12 cellular contexts compared by ENCODE assay signal in genomic region chr19:10462042-10462441, GRCh38. TPM values are rescaled to one million over a fixed set of nuclear protein-coding genes. Genes with fewer than 3 reads are reported as not detected.
A peak's percentile ranks its signal among the peaks of the same experiment; 100 is the strongest.
DNase-seq lines count a peak whose midpoint lies in the region; ATAC-seq and TF ChIP-seq lines count a peak whose summit lies in the region.
"Not testable (repeated sequence)": the region's sequence is repeated elsewhere in the genome, so short reads cannot be mapped to it uniquely, and the experiment has no call there.
"Had no signal": no experiment of that assay in that cellular context is flagged by ENCODE, and none has a peak within 500 bp of the region (broad histone marks: within the 10 kb centered on the region; RNA-seq: fewer than 3 reads in every experiment).

No MANE protein-coding gene starts in this region.

- not testable (repeated sequence) for BruUV-seq in PC-3 (replicated peaks; lab: Mats Ljungman, UMichigan)

- not testable (repeated sequence) for H3K9ac ChIP-seq in BLaER1; PC-3 (ENCODE audit: low read length)

- DNase-seq in H7; PC-3; activated T-cell treated with anti-CD3 and anti-CD28 coated beads, Interleukin-2, amount 50 U/mL, for 72 hours; central memory CD8-positive, alpha-beta T cell (ENCODE audit: low spot score in 2 of 2); hepatocyte (ENCODE audit: low spot score); naive thymus-derived CD4-positive, alpha-beta T cell; gastrocnemius medialis: not testable (repeated sequence)

- not testable (repeated sequence) for H3K9me3 Mint-ChIP-seq in activated T-cell treated with anti-CD3 and anti-CD28 coated beads, Interleukin-2, amount 50 U/mL, for 72 hours; central memory CD8-positive, alpha-beta T cell; naive thymus-derived CD4-positive, alpha-beta T cell

- not testable (repeated sequence) for H3K4me3 ChIP-seq in BLaER1; PC-3 (ENCODE audit: low read length); hepatocyte; naive thymus-derived CD4-positive, alpha-beta T cell (ENCODE audit: low read length); gastrocnemius medialis
- peak overlapping the region; percentile 65 for H3K4me3 ChIP-seq in H7 (ENCODE audit: insufficient read depth, low read depth, low read length)

- in situ Hi-C loops in gastrocnemius medialis (cut with MboI; ENCODE audit: low sequenced_read_pairs in 4 of 4): not testable (repeated sequence)

- H3K4me2 ChIP-seq in BLaER1 (peak overlapping the region; percentile 80), PC-3 (ENCODE audit: low read length) (peak overlapping the region; percentile 74), hepatocyte (peak overlapping the region; percentile 86)

- TF ChIP-seq CTCF in PC-3 (conservative IDR thresholded peaks at IDR 0.05; ENCODE audit: low read depth, low read length); hepatocyte (IDR thresholded peaks at IDR 0.05; ENCODE audit: poor library complexity); gastrocnemius medialis (IDR thresholded peaks at IDR 0.05 in 4 of 5, conservative IDR thresholded peaks at IDR 0.05 in 1 of 5): not testable (repeated sequence)

- intact Hi-C loops in PC-3 (cut with micrococcal nuclease); naive thymus-derived CD4-positive, alpha-beta T cell (cut with micrococcal nuclease); gastrocnemius medialis (cut with DNase I; ENCODE audit: low total_unique reads): not testable (repeated sequence)

- POLR2A ChIA-PET in PC-3 (lab: Charles Lee; ENCODE audit: unreplicated experiment): interaction anchor here (0.7 kb wide), 1 partner anchor 48 kb away, joined by 3 read pairs; no protein-coding TSS in a partner anchor
- POLR2A ChIA-PET in naive thymus-derived CD4-positive, alpha-beta T cell (lab: Charles Lee): interaction anchor here (0.6 kb wide), 1 partner anchor 340 kb away, joined by 3 read pairs; no protein-coding TSS in a partner anchor

- ATAC-seq in PC-3; activated T-cell treated with anti-CD3 and anti-CD28 coated beads, Interleukin-2, amount 50 U/mL, for 72 hours (replicated peaks in 1 of 2); central memory CD8-positive, alpha-beta T cell (replicated peaks; ENCODE audit: extremely low read depth, poor library complexity, severe bottlenecking); naive thymus-derived CD4-positive, alpha-beta T cell; gastrocnemius medialis: not testable (repeated sequence)

- H3K27me3 Mint-ChIP-seq in activated T-cell treated with anti-CD3 and anti-CD28 coated beads, Interleukin-2, amount 50 U/mL, for 72 hours (ENCODE audit: low read depth): peaks cover 10% of the 10 kb centered on the region
- not testable (repeated sequence) for H3K27me3 Mint-ChIP-seq in central memory CD8-positive, alpha-beta T cell; naive thymus-derived CD4-positive, alpha-beta T cell

- not testable (repeated sequence) for H3K27ac ChIP-seq in BLaER1; PC-3 (ENCODE audit: low read length); hepatocyte; naive thymus-derived CD4-positive, alpha-beta T cell (ENCODE audit: low read depth, low read length)
- H3K27ac ChIP-seq in gastrocnemius medialis: peak overlapping the region; percentile 54 to 79 (median 78)

- not testable (repeated sequence) for H3K36me3 Mint-ChIP-seq in activated T-cell treated with anti-CD3 and anti-CD28 coated beads, Interleukin-2, amount 50 U/mL, for 72 hours (ENCODE audit: insufficient read depth in 2 of 2); central memory CD8-positive, alpha-beta T cell (ENCODE audit: insufficient read depth)
- peaks cover 0 to 23% (median 0%) of the 10 kb centered on the region in 5 donors for H3K36me3 Mint-ChIP-seq in naive thymus-derived CD4-positive, alpha-beta T cell

- H4K20me1 ChIP-seq in BLaER1; PC-3 (ENCODE audit: low read length); hepatocyte (ENCODE audit: insufficient read depth, poor library complexity, severe bottlenecking): not testable (repeated sequence)

- not testable (repeated sequence) for H3K27ac Mint-ChIP-seq in activated T-cell treated with anti-CD3 and anti-CD28 coated beads, Interleukin-2, amount 50 U/mL, for 72 hours; central memory CD8-positive, alpha-beta T cell (ENCODE audit: low read depth)
- peak overlapping the region in 1 of 9 donors; percentile 62 for H3K27ac Mint-ChIP-seq in naive thymus-derived CD4-positive, alpha-beta T cell

- peaks cover 12% of the 10 kb centered on the region for H3K4me1 ChIP-seq in BLaER1
- H3K4me1 ChIP-seq in PC-3 (ENCODE audit: insufficient read depth, low read length); hepatocyte (ENCODE audit: insufficient read depth); naive thymus-derived CD4-positive, alpha-beta T cell (ENCODE audit: control insufficient read depth in 2 of 2, insufficient read depth in 2 of 2, low read length in 2 of 2); gastrocnemius medialis: not testable (repeated sequence)

- not testable (repeated sequence) for H3K79me2 ChIP-seq in PC-3 (ENCODE audit: low read length); hepatocyte

- not testable (repeated sequence) for H3K27me3 ChIP-seq in BLaER1; H7 (ENCODE audit: control insufficient read depth, insufficient read depth, low read length); PC-3 (ENCODE audit: low read length); hepatocyte; naive thymus-derived CD4-positive, alpha-beta T cell (ENCODE audit: control insufficient read depth in 2 of 2, insufficient read depth in 2 of 2, low read length in 2 of 2); gastrocnemius medialis

- CTCF ChIA-PET in PC-3 (lab: Charles Lee); naive thymus-derived CD4-positive, alpha-beta T cell (lab: Charles Lee): not testable (repeated sequence)

- H2AFZ ChIP-seq in PC-3 (ENCODE audit: low read length): peak overlapping the region; percentile 82; the same call in 1 of the 2 replicates
- not testable (repeated sequence) for H2AFZ ChIP-seq in hepatocyte

- TF ChIP-seq POLR2A in gastrocnemius medialis (IDR thresholded peaks at IDR 0.05): not testable (repeated sequence)

- H3K9me3 ChIP-seq in BLaER1; PC-3 (ENCODE audit: low read length); hepatocyte (ENCODE audit: low read depth); naive thymus-derived CD4-positive, alpha-beta T cell (ENCODE audit: control insufficient read depth in 2 of 3, low read length in 3 of 3); gastrocnemius medialis: not testable (repeated sequence)

- H3K9me2 ChIP-seq in PC-3 (replicated peaks; ENCODE audit: low read length); hepatocyte (replicated peaks; ENCODE audit: insufficient read depth): not testable (repeated sequence)

- peak overlapping the region; percentile 41 to 78 for H3K4me3 Mint-ChIP-seq in activated T-cell treated with anti-CD3 and anti-CD28 coated beads, Interleukin-2, amount 50 U/mL, for 72 hours
- peak overlapping the region; percentile 53 for H3K4me3 Mint-ChIP-seq in central memory CD8-positive, alpha-beta T cell
- peak overlapping the region; percentile 42 to 80 (median 74) for H3K4me3 Mint-ChIP-seq in naive thymus-derived CD4-positive, alpha-beta T cell

- H3F3A ChIP-seq in PC-3 (ENCODE audit: low read length, unreplicated experiment): not testable (repeated sequence)

- WGBS in hepatocyte (ENCODE audit: low lambda C conversion rate, missing lambda C conversion rate): 98% methylated on average over 5 of the region's 15 CpGs

- not testable (repeated sequence) for H3K4me1 Mint-ChIP-seq in activated T-cell treated with anti-CD3 and anti-CD28 coated beads, Interleukin-2, amount 50 U/mL, for 72 hours (ENCODE audit: low read depth); central memory CD8-positive, alpha-beta T cell
- H3K4me1 Mint-ChIP-seq in naive thymus-derived CD4-positive, alpha-beta T cell: peaks cover 0 to 11% (median 6%) of the 10 kb centered on the region in 7 donors

- H3K36me3 ChIP-seq in BLaER1: peaks cover 74% of the 10 kb centered on the region
- not testable (repeated sequence) for H3K36me3 ChIP-seq in H7 (replicated peaks; ENCODE audit: control insufficient read depth, insufficient read depth, low read length); PC-3 (ENCODE audit: low read depth, low read length); hepatocyte (replicated peaks; ENCODE audit: insufficient read depth, low read depth); naive thymus-derived CD4-positive, alpha-beta T cell (ENCODE audit: control insufficient read depth in 2 of 3, insufficient read depth in 3 of 3, low read length in 3 of 3)
- peaks cover 0 to 15% of the 10 kb centered on the region in 2 donors for H3K36me3 ChIP-seq in gastrocnemius medialis

RNA-seq across cellular contexts. Expression of gene KEAP1, which starts 41.1 kb away (rescaled TPM):
- 80.2 and 82.3 TPM in 2 replicates for total RNA-seq in H7 (2014; rRNA removed; shearing (Covaris generic))
- total RNA-seq in PC-3 (2014; rRNA removed) (151 and 184 TPM in 2 replicates), hepatocyte (47.2 and 48.2 TPM in 2 replicates), gastrocnemius medialis (100 to 1,000 TPM; 189 to 336 (median 228) TPM)
- 10 to 100 TPM; 65.2 to 70.7 TPM for total RNA-seq in activated T-cell treated with anti-CD3 and anti-CD28 coated beads, Interleukin-2, amount 50 U/mL, for 72 hours
- polyA plus RNA-seq in hepatocyte: 44.7 and 66.8 TPM in 2 replicates
- 10 to 100 TPM; 12.9 to 83.6 (median 31.4) TPM for total RNA-seq in naive thymus-derived CD4-positive, alpha-beta T cell
- 10 to 100 TPM; 21.9 to 37.7 TPM for polyA plus RNA-seq in naive thymus-derived CD4-positive, alpha-beta T cell

RNA-seq across cellular contexts. Expression of gene PDE4A, which starts 41.7 kb away (rescaled TPM):
- 2.3 and 2.6 TPM in 2 replicates for total RNA-seq in H7 (2014; rRNA removed; shearing (Covaris generic))
- total RNA-seq in PC-3 (2014; rRNA removed): 2.8 and 3.1 TPM in 2 replicates
- total RNA-seq in activated T-cell treated with anti-CD3 and anti-CD28 coated beads, Interleukin-2, amount 50 U/mL, for 72 hours: 10 to 100 TPM; 21.8 to 36.8 TPM
- total RNA-seq in hepatocyte: 1.3 and 2.8 TPM in 2 replicates
- polyA plus RNA-seq in hepatocyte: 4.3 and 5.8 TPM in 2 replicates
- 10 to 100 TPM in 2 of 5 experiments, 1 to 10 TPM in 2, under 1 TPM in 1; 0.59 to 51.8 (median 5.0) TPM for total RNA-seq in naive thymus-derived CD4-positive, alpha-beta T cell
- 1 to 10 TPM in 1 of 2 donors, under 1 TPM in 1; 0.47 to 2.0 TPM for polyA plus RNA-seq in naive thymus-derived CD4-positive, alpha-beta T cell
- total RNA-seq in gastrocnemius medialis: 10 to 100 TPM in 1 of 4 donors, 1 to 10 TPM in 3; 6.4 to 10.1 (median 8.4) TPM

RNA-seq across cellular contexts. Expression of gene S1PR5, which starts 55.2 kb away (rescaled TPM):
- total RNA-seq in H7 (2014; rRNA removed; shearing (Covaris generic)): 14.7 and 16.1 TPM in 2 replicates
- total RNA-seq in PC-3 (2014; rRNA removed) (2.4 and 4.1 TPM in 2 replicates), hepatocyte (0.17 and 0.56 TPM in 2 replicates), gastrocnemius medialis (not detected)
- total RNA-seq in activated T-cell treated with anti-CD3 and anti-CD28 coated beads, Interleukin-2, amount 50 U/mL, for 72 hours: 1 to 10 TPM in 1 of 2 donors, under 1 TPM in 1; 0.19 to 1.8 TPM
- 0.38 and 0.75 TPM in 2 replicates for polyA plus RNA-seq in hepatocyte
- total RNA-seq in naive thymus-derived CD4-positive, alpha-beta T cell: 10 to 100 TPM in 1 of 5 experiments, 1 to 10 TPM in 1, under 1 TPM in 2, not detected in 1; 0.51 to 22.0 (median 3.5) TPM
- under 1 TPM; 0.53 to 0.55 TPM for polyA plus RNA-seq in naive thymus-derived CD4-positive, alpha-beta T cell
- total RNA-seq: activated naive CD8-positive, alpha-beta T cell treated with anti-CD3 and anti-CD28 coated beads for 36 hours; Peyer's patch; renal cortical epithelial cell; transverse colon had no signal

RNA-seq across cellular contexts. Expression of gene CDC37, which starts 58.7 kb away (rescaled TPM):
- total RNA-seq in H7 (2014; rRNA removed; shearing (Covaris generic)): 226 and 254 TPM in 2 replicates
- total RNA-seq in PC-3 (2014; rRNA removed): 560 and 709 TPM in 2 replicates
- total RNA-seq in activated T-cell treated with anti-CD3 and anti-CD28 coated beads, Interleukin-2, amount 50 U/mL, for 72 hours: 100 to 1,000 TPM; 128 to 137 TPM
- total RNA-seq in hepatocyte: 124 and 144 TPM in 2 replicates
- polyA plus RNA-seq in hepatocyte: 196 and 224 TPM in 2 replicates
- 100 to 1,000 TPM; 169 to 229 (median 180) TPM for total RNA-seq in naive thymus-derived CD4-positive, alpha-beta T cell
- 10 to 100 TPM; 62.8 to 99.2 TPM for polyA plus RNA-seq in naive thymus-derived CD4-positive, alpha-beta T cell
- total RNA-seq in gastrocnemius medialis: 100 to 1,000 TPM; 133 to 189 (median 163) TPM
